In genomic region chr10:12911795-12912194, GRCh38 we compare ENCODE assay signal across 27 cellular contexts.
"Had no signal": no experiment of that assay in that cellular context is flagged by ENCODE, and none has a peak within 500 bp of the region (broad histone marks: within the 10 kb centered on the region; RNA-seq: fewer than 3 reads in every experiment).

No MANE protein-coding gene starts in this region.

- H3K27me3 ChIP-seq: stomach, suprapubic skin, testis, thyroid gland, tibial artery, tibial nerve, transverse colon, upper lobe of left lung, upper lobe of right lung, uterus, vagina had no signal

- H3K27ac ChIP-seq: stomach, suprapubic skin, testis, thoracic aorta, thyroid gland, transverse colon, upper lobe of left lung, upper lobe of right lung, uterus, vagina had no signal

- DNase-seq: stimulated activated CD4-positive, alpha-beta T cell treated with anti-CD3 and anti-CD28 coated beads, Interleukin-2, amount 100 ng/mL, for 48 hours; stimulated activated CD4-positive, alpha-beta T cell treated with anti-CD3 and anti-CD28 coated beads, Interleukin-4, amount 100 ng/mL, for 1 hour; stimulated activated CD4-positive, alpha-beta T cell treated with anti-CD3 and anti-CD28 coated beads, Interleukin-4, amount 100 ng/mL, for 24 hours; stimulated activated CD4-positive, alpha-beta T cell treated with anti-CD3 and anti-CD28 coated beads, Interleukin-4, amount 100 ng/mL, for 4 hours; stimulated activated CD8-positive, alpha-beta memory T cell treated with anti-CD3 and anti-CD28 coated beads, Interleukin-4, amount 100 ng/mL, for 48 hours; stimulated activated naive B cell treated with anti-CD40 and anti-IgM and Interleukin-4, amounts not matched to agents 10 μg/mL and 1 μg/mL and 100 μg/mL, for 72 hours; stimulated activated naive CD4-positive, alpha-beta T cell; stimulated activated naive CD4-positive, alpha-beta T cell treated with Interleukin-2 at 50 U/mL for 16 hours; stimulated activated naive CD8-positive, alpha-beta T cell treated with anti-CD3 and anti-CD28 coated beads, Interleukin-15, amount 100 ng/mL, for 72 hours; stimulated activated naive CD8-positive, alpha-beta T cell treated with anti-CD3 and anti-CD28 coated beads, Interleukin-15, Interleukin-2, amounts not matched to agents 100 U/mL and 50 U/mL, for 24 hours; stomach; substantia nigra; testis; thyroid gland; tibial artery; transverse colon; trophoblast cell; upper lobe of left lung; upper lobe of right lung; uterus had no signal

- FAIRE-seq: urothelium cell line had no signal

- H3K9me3 ChIP-seq: stomach, suprapubic skin, testis, thoracic aorta, thyroid gland, tibial artery, tibial nerve, transverse colon, upper lobe of left lung, upper lobe of right lung, uterus, vagina had no signal

- ATAC-seq: stimulated activated effector memory CD8-positive, alpha-beta T cell treated with anti-CD3 and anti-CD28 coated beads, Interleukin-12 subunit alpha, Interleukin-12 subunit beta, amount 100 ng/mL, for 72 hours; stimulated activated memory B cell treated with anti-CD40 and anti-IgM and Interleukin-4, amounts not matched to agents 10 μg/mL and 1 μg/mL and 100 μg/mL, for 72 hours; stimulated activated naive B cell treated with anti-CD40 and anti-IgM and Interleukin-4, amounts not matched to agents 10 μg/mL and 1 μg/mL and 100 μg/mL, for 72 hours; stimulated activated naive CD8-positive, alpha-beta T cell treated with anti-CD3 and anti-CD28 coated beads, Interleukin-15, amount 100 ng/mL, for 72 hours; stimulated activated naive CD8-positive, alpha-beta T cell treated with anti-CD3 and anti-CD28 coated beads, Interleukin-15, Interleukin-2, amounts not matched to agents 100 U/mL and 50 U/mL, for 24 hours; upper lobe of right lung had no signal

- H3K4me3 ChIP-seq: stomach, suprapubic skin, testis, thoracic aorta, thyroid gland, tibial artery, tibial nerve, transverse colon, upper lobe of left lung, upper lobe of right lung, uterus, vagina had no signal

- H3K36me3 ChIP-seq: stomach, suprapubic skin, thoracic aorta, thyroid gland, tibial artery, tibial nerve, transverse colon, upper lobe of left lung, upper lobe of right lung, uterus, vagina had no signal

- H3K4me1 ChIP-seq: stomach, testis, thyroid gland, transverse colon, upper lobe of left lung, upper lobe of right lung, uterus, vagina had no signal
